Comparison of ENCODE assay signal across 1 cellular context in genomic region chr7:88322151-88322550, GRCh38.
TF ChIP-seq lines count a peak whose summit lies in the region.

No MANE protein-coding gene starts in this region.

TF ChIP-seq in HepG2, 621 proteins besides CTCF, POLR2A, EP300 and RAD21 (continued from another document):
- TF ChIP-seq, protein P1, sequence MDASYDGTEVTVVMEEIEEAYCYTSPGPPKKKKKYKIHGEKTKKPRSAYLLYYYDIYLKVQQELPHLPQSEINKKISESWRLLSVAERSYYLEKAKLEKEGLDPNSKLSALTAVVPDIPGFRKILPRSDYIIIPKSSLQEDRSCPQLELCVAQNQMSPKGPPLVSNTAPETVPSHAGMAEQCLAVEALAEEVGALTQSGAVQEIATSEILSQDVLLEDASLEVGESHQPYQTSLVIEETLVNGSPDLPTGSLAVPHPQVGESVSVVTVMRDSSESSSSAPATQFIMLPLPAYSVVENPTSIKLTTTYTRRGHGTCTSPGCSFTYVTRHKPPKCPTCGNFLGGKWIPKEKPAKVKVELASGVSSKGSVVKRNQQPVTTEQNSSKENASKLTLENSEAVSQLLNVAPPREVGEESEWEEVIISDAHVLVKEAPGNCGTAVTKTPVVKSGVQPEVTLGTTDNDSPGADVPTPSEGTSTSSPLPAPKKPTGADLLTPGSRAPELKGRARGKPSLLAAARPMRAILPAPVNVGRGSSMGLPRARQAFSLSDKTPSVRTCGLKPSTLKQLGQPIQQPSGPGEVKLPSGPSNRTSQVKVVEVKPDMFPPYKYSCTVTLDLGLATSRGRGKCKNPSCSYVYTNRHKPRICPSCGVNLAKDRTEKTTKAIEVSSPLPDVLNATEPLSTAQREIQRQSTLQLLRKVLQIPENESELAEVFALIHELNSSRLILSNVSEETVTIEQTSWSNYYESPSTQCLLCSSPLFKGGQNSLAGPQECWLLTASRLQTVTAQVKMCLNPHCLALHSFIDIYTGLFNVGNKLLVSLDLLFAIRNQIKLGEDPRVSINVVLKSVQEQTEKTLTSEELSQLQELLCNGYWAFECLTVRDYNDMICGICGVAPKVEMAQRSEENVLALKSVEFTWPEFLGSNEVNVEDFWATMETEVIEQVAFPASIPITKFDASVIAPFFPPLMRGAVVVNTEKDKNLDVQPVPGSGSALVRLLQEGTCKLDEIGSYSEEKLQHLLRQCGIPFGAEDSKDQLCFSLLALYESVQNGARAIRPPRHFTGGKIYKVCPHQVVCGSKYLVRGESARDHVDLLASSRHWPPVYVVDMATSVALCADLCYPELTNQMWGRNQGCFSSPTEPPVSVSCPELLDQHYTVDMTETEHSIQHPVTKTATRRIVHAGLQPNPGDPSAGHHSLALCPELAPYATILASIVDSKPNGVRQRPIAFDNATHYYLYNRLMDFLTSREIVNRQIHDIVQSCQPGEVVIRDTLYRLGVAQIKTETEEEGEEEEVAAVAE (CRISPR knock-in tag; IDR thresholded peaks at IDR 0.05; ENCODE audit: borderline replicate concordance), result no peak
- TF ChIP-seq ZNF432 (CRISPR knock-in tag; IDR thresholded peaks at IDR 0.05; ENCODE audit: borderline replicate concordance) (no peak), NFE2L1 (CRISPR knock-in tag; IDR thresholded peaks at IDR 0.05; ENCODE audit: borderline replicate concordance) (no peak), DBP (CRISPR knock-in tag; IDR thresholded peaks at IDR 0.05; ENCODE audit: not compliant biosample characterization) (no peak), RARA (CRISPR knock-in tag; IDR thresholded peaks at IDR 0.05) (no peak), PHB2 (IDR thresholded peaks at IDR 0.05; ENCODE audit: partially characterized antibody) (no peak), ZZZ3 (CRISPR knock-in tag; IDR thresholded peaks at IDR 0.05; ENCODE audit: borderline replicate concordance) (no peak), SNAI1 (CRISPR knock-in tag; IDR thresholded peaks at IDR 0.05; ENCODE audit: borderline replicate concordance) (no peak), REL (CRISPR knock-in tag; conservative IDR thresholded peaks at IDR 0.05) (no peak), SIN3B (IDR thresholded peaks at IDR 0.05; ENCODE audit: low read length) (no peak), NCOA5 (CRISPR knock-in tag; IDR thresholded peaks at IDR 0.05) (no peak), KLF12 (CRISPR knock-in tag; IDR thresholded peaks at IDR 0.05; ENCODE audit: borderline replicate concordance) (no peak)
- TF ChIP-seq, protein P2, sequence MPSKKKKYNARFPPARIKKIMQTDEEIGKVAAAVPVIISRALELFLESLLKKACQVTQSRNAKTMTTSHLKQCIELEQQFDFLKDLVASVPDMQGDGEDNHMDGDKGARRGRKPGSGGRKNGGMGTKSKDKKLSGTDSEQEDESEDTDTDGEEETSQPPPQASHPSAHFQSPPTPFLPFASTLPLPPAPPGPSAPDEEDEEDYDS (CRISPR knock-in tag; IDR thresholded peaks at IDR 0.05), result no peak
